ENCODE assay signal across 10 cellular contexts in the genomic region with DNA sequence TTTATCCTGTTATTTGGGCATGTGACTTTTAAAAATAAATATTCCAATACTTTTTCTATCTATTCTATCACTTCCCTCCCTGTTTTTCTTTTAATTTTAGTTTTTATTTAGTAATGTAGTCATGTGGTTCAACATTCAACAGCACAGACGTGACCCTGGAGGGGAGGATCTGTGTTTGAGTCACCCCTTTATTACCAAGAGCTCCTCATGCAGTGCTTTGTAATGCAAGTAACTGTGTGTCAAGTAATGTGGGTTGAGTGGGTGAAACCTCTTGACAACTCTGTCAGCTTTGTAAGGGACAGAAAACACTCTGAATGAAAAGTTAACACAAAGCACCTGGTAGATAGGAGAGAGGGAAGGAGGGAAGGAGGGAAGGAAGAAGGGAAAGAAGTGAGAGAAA.
DNase-seq lines count a peak whose midpoint lies in the region; ATAC-seq, FAIRE-seq and TF ChIP-seq lines count a peak whose summit lies in the region.
"Had no signal": no experiment of that assay in that cellular context is flagged by ENCODE, and none has a peak within 500 bp of the region (broad histone marks: within the 10 kb centered on the region; RNA-seq: fewer than 3 reads in every experiment).

No MANE protein-coding gene starts in this region.

- in situ Hi-C loops in ACHN (cut with HindIII; ENCODE audit: low pct_ligation_motif_present, low pct_unique_long_range_greater_than_20kb, low sequenced_read_pairs): no loop called here
- in situ Hi-C loops in G401 (cut with HindIII; ENCODE audit: low sequenced_read_pairs): no loop called here

- H3K4me3 ChIP-seq in bronchial epithelial cell (ENCODE audit: low read depth, low read length): no peak overlapping the region
- H3K4me3 ChIP-seq: left ventricle myocardium inferior had no signal

- ATAC-seq in GM18870 (IDR thresholded peaks at IDR 0.05; ENCODE audit: unreplicated experiment): peak; percentile 44
- peak; percentile 50 for ATAC-seq in HG03378 (IDR thresholded peaks at IDR 0.05; ENCODE audit: unreplicated experiment)
- ATAC-seq in GM21526 (IDR thresholded peaks at IDR 0.05; ENCODE audit: low FRiP score, unreplicated experiment): no peak

- no peaks in the 10 kb centered on the region for H3K36me3 ChIP-seq in bronchial epithelial cell (ENCODE audit: control insufficient read depth, insufficient read depth, low read length)
- H3K36me3 ChIP-seq: left ventricle myocardium inferior had no signal

- H3K27me3 ChIP-seq in bronchial epithelial cell (ENCODE audit: control insufficient read depth, insufficient read depth, low read length): no peaks in the 10 kb centered on the region

- DNase-seq in ACHN (peak; percentile 22), bronchial epithelial cell (ENCODE audit: low read depth) (peak; percentile 83), DMS153 treated with DMSO at 0.1 percent for 48 hours (lab: John Stamatoyannopoulos, UW; ENCODE audit: unreplicated experiment) (no peak), D721Med (ENCODE audit: insufficient read length, low spot score) (no peak), G401 (ENCODE audit: low spot score) (no peak)
- DNase-seq: left ventricle myocardium inferior had no signal

- TF ChIP-seq CTCF in bronchial epithelial cell (IDR thresholded peaks at IDR 0.05; ENCODE audit: insufficient read depth, low read length, severe bottlenecking) (no peak), D721Med (IDR thresholded peaks at IDR 0.05; ENCODE audit: insufficient read depth, missing control alignments) (no peak)

- FAIRE-seq in bronchial epithelial cell (lab: Jason Lieb, UNC): no peak
- no peak for FAIRE-seq in D721Med (lab: Jason Lieb, UNC)
- FAIRE-seq: small intestine had no signal

Comparison
In these comparisons a context has a peak if more than half of its experiments do, and no peak if none do; other contexts are left out.
1. DNase-seq: peak in ACHN (single experiment) and bronchial epithelial cell (single experiment); none in DMS153 treated with DMSO at 0.1 percent for 48 hours (single experiment), D721Med (single experiment) and G401 (single experiment).